ENCODE assay signal across 8 cellular contexts in the genomic region with DNA sequence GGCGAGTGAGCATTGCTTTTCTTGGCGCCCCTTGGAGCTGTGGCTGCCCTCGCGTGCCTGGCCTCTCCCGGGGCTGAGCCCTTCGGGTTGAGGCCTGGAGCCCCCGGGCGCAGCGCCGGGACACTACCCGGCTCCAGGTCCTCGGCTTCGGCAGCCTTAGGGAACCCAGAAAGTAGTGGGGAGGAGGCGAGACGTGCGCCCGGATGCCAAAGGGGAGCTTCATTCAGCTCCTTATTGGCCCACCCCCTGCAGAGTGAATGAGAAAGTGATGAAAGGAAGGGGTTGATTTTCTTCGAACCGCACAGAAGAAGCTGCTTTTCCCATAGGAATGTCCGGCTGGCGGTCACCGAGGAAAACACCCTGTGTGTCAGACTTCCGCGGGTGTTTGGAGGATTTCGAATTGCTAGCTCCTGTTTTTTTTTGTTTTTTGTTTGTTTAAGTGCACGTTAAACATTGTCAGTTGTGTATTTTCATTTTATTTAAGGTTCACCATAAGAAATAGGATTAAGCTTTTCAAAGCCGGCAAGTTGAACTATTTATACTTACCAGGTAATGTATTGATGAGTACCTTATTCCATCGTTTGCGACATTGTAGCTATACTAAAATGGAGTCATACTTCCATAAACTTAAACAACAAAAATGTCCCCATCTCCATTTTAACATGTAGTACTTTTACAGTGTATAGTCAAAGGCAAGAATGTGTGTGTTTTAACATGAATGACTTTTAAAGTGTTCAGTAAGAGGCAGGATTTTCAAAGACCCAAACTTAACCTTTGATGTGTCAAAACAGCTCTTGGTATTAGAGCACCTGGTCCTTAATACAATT. TPM values are rescaled to one million over a fixed set of nuclear protein-coding genes. Genes with fewer than 3 reads are reported as not detected.
DNase-seq lines count a peak whose midpoint lies in the region; ATAC-seq lines count a peak whose summit lies in the region.

No MANE protein-coding gene starts in this region.

- DNase-seq in NCI-H1436 (lab: John Stamatoyannopoulos, UW) (peak; percentile 60), NCI-H1436 treated with DMSO at 0.1 percent for 48 hours (lab: John Stamatoyannopoulos, UW) (no peak), naive B cell (no peak)
- DNase-seq in Jurkat, Clone E6-1 (ENCODE audit: low read depth, low spot score), result no peak
- peak; percentile 51 to 60 for DNase-seq in activated CD4-positive, alpha-beta T cell treated with anti-CD3 and anti-CD28 coated beads, Interleukin-2, amount 50 U/mL, for 48 hours

- H3K4me3 Mint-ChIP-seq in naive B cell, result peak overlapping the region; percentile 93 to 99 (median 98)

- peaks cover 19% of the 10 kb centered on the region for H3K36me3 ChIP-seq in thymus (ENCODE audit: control insufficient read depth, insufficient read depth)

- peak overlapping the region; percentile 97 to 99 (median 98) for H3K27ac Mint-ChIP-seq in naive B cell

- 4% methylated on average over 29 of the region's 29 CpGs for WGBS in thymus

- no peaks in the 10 kb centered on the region for H3K27me3 Mint-ChIP-seq in naive B cell

- H3K9me3 ChIP-seq in thymus (ENCODE audit: control insufficient read depth), result no peaks in the 10 kb centered on the region

- ATAC-seq in GM21717 (IDR thresholded peaks at IDR 0.05; ENCODE audit: unreplicated experiment) (peak; percentile 27), esophagus mucosa (peak; percentile 19), naive B cell (ENCODE audit: low read depth in 2 of 2) (peak; percentile 6 to 7)

- peaks cover 22 to 32% (median 29%) of the 10 kb centered on the region in 3 donors for H3K4me1 Mint-ChIP-seq in naive B cell

- peak overlapping the region; percentile 67 for H3K4me3 ChIP-seq in Jurkat, Clone E6-1 (ENCODE audit: low read length)
- peak overlapping the region; percentile 83 for H3K4me3 ChIP-seq in thymus (ENCODE audit: low read length)

- H3K27ac ChIP-seq in thymus (ENCODE audit: low read depth), result peak overlapping the region; percentile 100

- H3K9me3 Mint-ChIP-seq in naive B cell, result no peaks in the 10 kb centered on the region

- peaks cover 4 to 18% of the 10 kb centered on the region in 2 donors for H3K36me3 Mint-ChIP-seq in naive B cell

- peaks cover 2% of the 10 kb centered on the region for H3K27me3 ChIP-seq in thymus (ENCODE audit: control insufficient read depth, insufficient read depth)

- H3K4me1 ChIP-seq in thymus (ENCODE audit: control insufficient read depth, insufficient read depth, low read length), result peaks cover 15% of the 10 kb centered on the region

RNA-seq across cellular contexts. Expression of a gene that starts 0.9 kb away (rescaled TPM):
- polyA plus RNA-seq in Jurkat, Clone E6-1 (2012; ENCODE audit: insufficient read depth, insufficient read length), result 867 TPM
- total RNA-seq in esophagus mucosa, result 1,012 TPM
- polyA plus RNA-seq in naive B cell (ENCODE audit: low read depth in 6 of 6) (100 to 1,000 TPM; 536 to 677 (median 589) TPM), thymus (391 TPM)

RNA-seq across cellular contexts. Expression of a gene that starts 48.3 kb away (rescaled TPM):
- 39.7 TPM for polyA plus RNA-seq in Jurkat, Clone E6-1 (2012; ENCODE audit: insufficient read depth, insufficient read length)
- 16.5 TPM for total RNA-seq in esophagus mucosa
- polyA plus RNA-seq in naive B cell (ENCODE audit: low read depth in 6 of 6) (10 to 100 TPM; 17.1 to 46.3 (median 35.0) TPM), thymus (131 TPM)

RNA-seq across cellular contexts. Expression of a gene that starts 58.5 kb away (rescaled TPM):
- 39.4 TPM for polyA plus RNA-seq in Jurkat, Clone E6-1 (2012; ENCODE audit: insufficient read depth, insufficient read length)
- 23.4 TPM for total RNA-seq in esophagus mucosa
- 10 to 100 TPM; 29.0 to 67.9 (median 59.0) TPM for polyA plus RNA-seq in naive B cell (ENCODE audit: low read depth in 6 of 6)
- polyA plus RNA-seq in thymus, result 27.4 TPM

Comparison
In these comparisons a context has a peak if more than half of its experiments do, and no peak if none do; other contexts are left out.
1. DNase-seq: peak in NCI-H1436 (single experiment) and activated CD4-positive, alpha-beta T cell treated with anti-CD3 and anti-CD28 coated beads, Interleukin-2, amount 50 U/mL, for 48 hours (2 of 2); none in NCI-H1436 treated with DMSO at 0.1 percent for 48 hours (single experiment), Jurkat, Clone E6-1 (single experiment) and naive B cell (single experiment).
2. Peak in every context shown above with its lines, with median percentiles within 50 percentile points of each other: ATAC-seq.